1 cellular context compared by ENCODE assay signal in the genomic region with DNA sequence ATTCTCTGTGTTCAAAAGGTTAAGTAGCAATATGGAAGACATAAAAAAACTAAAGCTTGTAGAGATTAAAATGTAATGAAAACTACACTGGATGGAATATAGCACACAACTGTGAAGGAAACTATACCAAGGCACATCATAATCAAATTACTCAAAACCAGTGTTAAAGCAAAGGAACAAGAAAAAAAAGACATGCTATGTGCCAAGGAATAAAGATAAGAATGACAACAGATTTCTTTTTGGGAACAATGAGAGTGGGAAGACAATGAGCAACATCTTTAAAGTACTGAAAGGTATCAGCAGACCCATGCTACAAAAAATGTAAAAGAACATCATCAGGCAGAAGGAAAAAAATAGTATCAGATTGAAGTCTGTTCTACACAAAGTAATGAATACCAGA.
TF ChIP-seq lines count a peak whose summit lies in the region.

No MANE protein-coding gene starts in this region.

TF ChIP-seq in K562, 482 proteins besides CTCF, POLR2A, EP300 and RAD21:
- TF ChIP-seq ZBTB5 (IDR thresholded peaks at IDR 0.05): no peak
- TF ChIP-seq ZNF551 (CRISPR knock-in tag; IDR thresholded peaks at IDR 0.05): no peak
- TF ChIP-seq, protein P1, sequence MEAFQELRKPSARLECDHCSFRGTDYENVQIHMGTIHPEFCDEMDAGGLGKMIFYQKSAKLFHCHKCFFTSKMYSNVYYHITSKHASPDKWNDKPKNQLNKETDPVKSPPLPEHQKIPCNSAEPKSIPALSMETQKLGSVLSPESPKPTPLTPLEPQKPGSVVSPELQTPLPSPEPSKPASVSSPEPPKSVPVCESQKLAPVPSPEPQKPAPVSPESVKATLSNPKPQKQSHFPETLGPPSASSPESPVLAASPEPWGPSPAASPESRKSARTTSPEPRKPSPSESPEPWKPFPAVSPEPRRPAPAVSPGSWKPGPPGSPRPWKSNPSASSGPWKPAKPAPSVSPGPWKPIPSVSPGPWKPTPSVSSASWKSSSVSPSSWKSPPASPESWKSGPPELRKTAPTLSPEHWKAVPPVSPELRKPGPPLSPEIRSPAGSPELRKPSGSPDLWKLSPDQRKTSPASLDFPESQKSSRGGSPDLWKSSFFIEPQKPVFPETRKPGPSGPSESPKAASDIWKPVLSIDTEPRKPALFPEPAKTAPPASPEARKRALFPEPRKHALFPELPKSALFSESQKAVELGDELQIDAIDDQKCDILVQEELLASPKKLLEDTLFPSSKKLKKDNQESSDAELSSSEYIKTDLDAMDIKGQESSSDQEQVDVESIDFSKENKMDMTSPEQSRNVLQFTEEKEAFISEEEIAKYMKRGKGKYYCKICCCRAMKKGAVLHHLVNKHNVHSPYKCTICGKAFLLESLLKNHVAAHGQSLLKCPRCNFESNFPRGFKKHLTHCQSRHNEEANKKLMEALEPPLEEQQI (IDR thresholded peaks at IDR 0.05): 0 out of 2 replicates have a peak, but pooled peaks have one; percentile 55
- peak; percentile 98 for TF ChIP-seq TRIM28 (IDR thresholded peaks at IDR 0.05)
- peak in 1 of 2 experiments; percentile 99; a peak in 2 of 3 replicates for TF ChIP-seq CBX3 (IDR thresholded peaks at IDR 0.05; ENCODE audit: borderline replicate concordance in 1 of 2, low read length in 2 of 2)
- TF ChIP-seq KHSRP (IDR thresholded peaks at IDR 0.05): 0 out of 2 replicates have a peak, but pooled peaks have one; percentile 13
- peak; percentile 44 for TF ChIP-seq ZNF280A (IDR thresholded peaks at IDR 0.05; ENCODE audit: low read depth, partially characterized antibody)
- 0 out of 2 replicates have a peak, but pooled peaks have one; percentile 54 for TF ChIP-seq CBX1 (IDR thresholded peaks at IDR 0.05; ENCODE audit: low read depth)
- no peak for TF ChIP-seq RBM34 (IDR thresholded peaks at IDR 0.05; ENCODE audit: borderline replicate concordance, insufficient read depth, low read length)
- peak; percentile 55; the same call in 1 of the 2 replicates for TF ChIP-seq EHMT2 (IDR thresholded peaks at IDR 0.05)
- no peak for TF ChIP-seq NKRF (IDR thresholded peaks at IDR 0.05; ENCODE audit: borderline replicate concordance)
- TF ChIP-seq ZNF507 (tag; conservative IDR thresholded peaks at IDR 0.05): peak; percentile 83
- peak; percentile 83; the same call in 1 of the 2 replicates for TF ChIP-seq ZKSCAN1 (IDR thresholded peaks at IDR 0.05; ENCODE audit: low read depth, low read length)
- TF ChIP-seq ZEB2 (IDR thresholded peaks at IDR 0.05): 0 out of 2 replicates have a peak, but pooled peaks have one; percentile 22
- 0 out of 4 replicates have a peak, but pooled peaks of 1 of the 2 experiments have one; percentile 32 for TF ChIP-seq HDAC1 (IDR thresholded peaks at IDR 0.05)
- peak; percentile 54 to 79; a peak in 3 of 4 replicates for TF ChIP-seq TRIM24 (IDR thresholded peaks at IDR 0.05)
- TF ChIP-seq CBX5 (IDR thresholded peaks at IDR 0.05; ENCODE audit: borderline replicate concordance, low read depth): peak; percentile 97
- TF ChIP-seq XRCC3 (IDR thresholded peaks at IDR 0.05): peak; percentile 84
- TF ChIP-seq ZNF384 (IDR thresholded peaks at IDR 0.05; ENCODE audit: low read depth, low read length): 0 out of 2 replicates have a peak, but pooled peaks have one; percentile 47
